In genomic region chr1:58891347-58891746, GRCh38 we compare ENCODE assay signal across 24 cellular contexts.
DNase-seq lines count a peak whose midpoint lies in the region; ATAC-seq and TF ChIP-seq lines count a peak whose summit lies in the region.
"Had no signal": no experiment of that assay in that cellular context is flagged by ENCODE, and none has a peak within 500 bp of the region (broad histone marks: within the 10 kb centered on the region; RNA-seq: fewer than 3 reads in every experiment).

No MANE protein-coding gene starts in this region.

- BruUV-seq in Panc1 (replicated peaks; lab: Mats Ljungman, UMichigan): no TSS peak

- H3K4me1 Mint-ChIP-seq in dendritic cell treated with granulocyte-macrophage colony-stimulating factor and Interleukin-4, amounts not matched to agents 40 ng/mL and 50 ng/mL, for 4 days (ENCODE audit: low read depth): peaks cover 91% of the 10 kb centered on the region

- no peaks in the 10 kb centered on the region for H3K27me3 Mint-ChIP-seq in dendritic cell treated with granulocyte-macrophage colony-stimulating factor and Interleukin-4, amounts not matched to agents 40 ng/mL and 50 ng/mL, for 4 days
- H3K27me3 Mint-ChIP-seq: CD4-positive, CD25-positive, alpha-beta regulatory T cell had no signal

- no peak overlapping the region for H2BK5ac ChIP-seq in mesenchymal stem cell (ENCODE audit: low read depth, low read length, poor library complexity, severe bottlenecking)

- peaks cover 3% of the 10 kb centered on the region for H3K4me1 ChIP-seq in Panc1 (ENCODE audit: control insufficient read depth, insufficient read depth, low read length)
- H3K4me1 ChIP-seq in mesenchymal stem cell (ENCODE audit: control insufficient read depth, insufficient read depth, low read depth, low read length): peaks cover 6% of the 10 kb centered on the region
- H3K4me1 ChIP-seq in prostate gland (replicated peaks): peaks cover 4% of the 10 kb centered on the region
- H3K4me1 ChIP-seq: BE2C had no signal

- H2AK5ac ChIP-seq in mesenchymal stem cell (ENCODE audit: low read length, severe bottlenecking): no peak overlapping the region

- no peak overlapping the region for H3K4me2 ChIP-seq in mesenchymal stem cell (ENCODE audit: low read length, poor library complexity, severe bottlenecking)
- H3K4me2 ChIP-seq: A549, BLaER1 had no signal

- DNase-seq in Panc1 (ENCODE audit: low read depth, low spot score): no peak
- DNase-seq in mesenchymal stem cell: no peak
- no peak for DNase-seq in amygdala (lab: John Stamatoyannopoulos, UW)
- DNase-seq in prostate gland (ENCODE audit: low spot score): no peak
- no peak for DNase-seq in NCI-H345 treated with DMSO at 0.1 percent for 48 hours (lab: John Stamatoyannopoulos, UW; ENCODE audit: unreplicated experiment)
- DNase-seq: BE2C; C1 segment of cervical spinal cord; CD4-positive, alpha-beta memory T cell; CD4-positive, CD25-positive, alpha-beta regulatory T cell; CD8-positive, alpha-beta memory T cell; COR-L47; DMS 273 treated with DMSO at 0.1 percent for 48 hours; DMS153; DMS53; DMS79; DND-41; EL; GDM1 had no signal

- in situ Hi-C loops in Panc1 (cut with HindIII; ENCODE audit: low pct_unique_long_range_greater_than_20kb, low sequenced_read_pairs): no loop called here

- no peaks in the 10 kb centered on the region for H3K36me3 Mint-ChIP-seq in dendritic cell treated with granulocyte-macrophage colony-stimulating factor and Interleukin-4, amounts not matched to agents 40 ng/mL and 50 ng/mL, for 4 days (ENCODE audit: low read depth)
- H3K36me3 Mint-ChIP-seq: CD4-positive, alpha-beta memory T cell; CD4-positive, CD25-positive, alpha-beta regulatory T cell; CD8-positive, alpha-beta memory T cell had no signal

- peaks cover 7% of the 10 kb centered on the region for H3K9me3 Mint-ChIP-seq in dendritic cell treated with granulocyte-macrophage colony-stimulating factor and Interleukin-4, amounts not matched to agents 40 ng/mL and 50 ng/mL, for 4 days
- H3K9me3 Mint-ChIP-seq: CD14-positive monocyte; CD4-positive, alpha-beta memory T cell; CD4-positive, CD25-positive, alpha-beta regulatory T cell; CD8-positive, alpha-beta memory T cell had no signal

- no peak overlapping the region for H3K9ac ChIP-seq in mesenchymal stem cell (ENCODE audit: low read length)
- H3K9ac ChIP-seq: BLaER1 had no signal

- peak overlapping the region; percentile 21 for H3K27ac Mint-ChIP-seq in dendritic cell treated with granulocyte-macrophage colony-stimulating factor and Interleukin-4, amounts not matched to agents 40 ng/mL and 50 ng/mL, for 4 days
- H3K27ac Mint-ChIP-seq: CD14-positive monocyte; CD4-positive, alpha-beta memory T cell; CD4-positive, CD25-positive, alpha-beta regulatory T cell; CD8-positive, alpha-beta memory T cell had no signal

- no peaks in the 10 kb centered on the region for H3K27me3 ChIP-seq in Panc1 (ENCODE audit: control insufficient read depth, insufficient read depth, low read length)
- no peaks in the 10 kb centered on the region for H3K27me3 ChIP-seq in mesenchymal stem cell (ENCODE audit: control insufficient read depth in 1 of 2, insufficient read depth in 1 of 2, low read length in 2 of 2)
- H3K27me3 ChIP-seq in prostate gland (replicated peaks; ENCODE audit: insufficient read depth): no peaks in the 10 kb centered on the region
- H3K27me3 ChIP-seq: BE2C, BLaER1 had no signal

- H3K27ac ChIP-seq in Panc1 (ENCODE audit: low read length): peak overlapping the region; percentile 60
- no peak overlapping the region for H3K27ac ChIP-seq in mesenchymal stem cell (ENCODE audit: low read length, poor library complexity, severe bottlenecking)
- no peak overlapping the region for H3K27ac ChIP-seq in prostate gland
- H3K27ac ChIP-seq: 22Rv1, BLaER1 had no signal

- no peaks in the 10 kb centered on the region; the same call in 1 of the 2 replicates for H3K9me3 ChIP-seq in Panc1 (ENCODE audit: control insufficient read depth, insufficient read depth, low read depth, low read length)
- no peaks in the 10 kb centered on the region for H3K9me3 ChIP-seq in mesenchymal stem cell (ENCODE audit: control insufficient read depth, low read length)
- no peaks in the 10 kb centered on the region for H3K9me3 ChIP-seq in prostate gland
- H3K9me3 ChIP-seq: A549, BE2C, BLaER1 had no signal

- H3K36me3 ChIP-seq in Panc1 (ENCODE audit: control insufficient read depth, insufficient read depth, low read length) (no peaks in the 10 kb centered on the region), mesenchymal stem cell (ENCODE audit: control insufficient read depth in 1 of 2, insufficient read depth in 2 of 2, low read depth in 1 of 2, low read length in 2 of 2) (no peaks in the 10 kb centered on the region), prostate gland (no peaks in the 10 kb centered on the region)
- H3K36me3 ChIP-seq: BE2C, BLaER1 had no signal

- CTCF ChIA-PET in Panc1 (lab: Charles Lee): no interaction called here

- intact Hi-C loops in Panc1 (cut with micrococcal nuclease; ENCODE audit: unreplicated experiment) (no loop called here), prostate gland (cut with DNase I) (no loop called here)
- intact Hi-C loops in dendritic cell treated with granulocyte-macrophage colony-stimulating factor and Interleukin-4, amounts not matched to agents 40 ng/mL and 50 ng/mL, for 4 days (cut with micrococcal nuclease): no loop called here

- H2BK15ac ChIP-seq in mesenchymal stem cell (ENCODE audit: low read depth, poor library complexity, severe bottlenecking): no peak overlapping the region

- H2AFZ ChIP-seq in mesenchymal stem cell (ENCODE audit: low read depth, low read length): no peak overlapping the region

- H2BK120ac ChIP-seq in mesenchymal stem cell (ENCODE audit: low read depth, low read length): no peak overlapping the region

- peak overlapping the region; percentile 22 for H4K91ac ChIP-seq in mesenchymal stem cell (ENCODE audit: low read length)

- H3K79me1 ChIP-seq in mesenchymal stem cell (replicated peaks; ENCODE audit: low read length, poor library complexity, severe bottlenecking): no peaks in the 10 kb centered on the region

- H4K8ac ChIP-seq in mesenchymal stem cell (ENCODE audit: low read length): no peak overlapping the region

- POLR2A ChIA-PET in Panc1 (lab: Charles Lee): no interaction called here

- 80% methylated on average over 2 of the region's 2 CpGs for WGBS in mesenchymal stem cell
- 93% methylated on average over 2 of the region's 2 CpGs for WGBS in prostate gland

- H3K4me3 Mint-ChIP-seq in dendritic cell treated with granulocyte-macrophage colony-stimulating factor and Interleukin-4, amounts not matched to agents 40 ng/mL and 50 ng/mL, for 4 days: no peak overlapping the region
- H3K4me3 Mint-ChIP-seq: CD14-positive monocyte; CD4-positive, CD25-positive, alpha-beta regulatory T cell; CD8-positive, alpha-beta memory T cell had no signal

- TF ChIP-seq CTCF in Panc1 (IDR thresholded peaks at IDR 0.05) (no peak), prostate gland (IDR thresholded peaks at IDR 0.05) (no peak)

- ATAC-seq in Panc1: no peak
- ATAC-seq: A549, GM12878 had no signal

- H3K4me3 ChIP-seq in Panc1 (ENCODE audit: low read depth in 2 of 2, low read length in 2 of 2) (no peak overlapping the region), mesenchymal stem cell (ENCODE audit: insufficient read depth in 1 of 2, low read depth in 1 of 2, low read length in 2 of 2) (no peak overlapping the region), prostate gland (no peak overlapping the region)
- H3K4me3 ChIP-seq: A549, BLaER1, GM12878 had no signal

- peak overlapping the region in 1 of 2 experiments; percentile 59 for H3K18ac ChIP-seq in mesenchymal stem cell (ENCODE audit: low read depth in 1 of 2, low read length in 2 of 2)

- H3K14ac ChIP-seq in mesenchymal stem cell (ENCODE audit: low read length in 2 of 2): no peak overlapping the region

- H2BK12ac ChIP-seq in mesenchymal stem cell (ENCODE audit: low read length in 2 of 2): peak overlapping the region; percentile 28 to 66

- H3K4ac ChIP-seq in mesenchymal stem cell (ENCODE audit: low read depth in 1 of 2, low read length in 2 of 2): no peak overlapping the region

- H3K23ac ChIP-seq in mesenchymal stem cell (ENCODE audit: low read length in 2 of 2): no peak overlapping the region

- TF ChIP-seq POLR2A in prostate gland (IDR thresholded peaks at IDR 0.05): no peak
